ENCODE assay signal across 16 cellular contexts in genomic region chr14:100557658-100558057, GRCh38. TPM values are rescaled to one million over a fixed set of nuclear protein-coding genes. Genes with fewer than 3 reads are reported as not detected.
DNase-seq lines count a peak whose midpoint lies in the region; ATAC-seq and TF ChIP-seq lines count a peak whose summit lies in the region.
"Had no signal": no experiment of that assay in that cellular context is flagged by ENCODE, and none has a peak within 500 bp of the region (broad histone marks: within the 10 kb centered on the region; RNA-seq: fewer than 3 reads in every experiment).

No MANE protein-coding gene starts in this region.

- no peak overlapping the region for H3K4me3 ChIP-seq in BLaER1 treated with 17β-estradiol and CSF1 and Interleukin-3, amounts not matched to agents 10 nM and 100 nM
- no peak overlapping the region for H3K4me3 ChIP-seq in gastrocnemius medialis

- peaks cover 0 to 11% (median 0%) of the 10 kb centered on the region in 11 experiments; a peak in 4 of 22 replicates for H4K20me1 ChIP-seq in BLaER1 treated with 17β-estradiol and CSF1 and Interleukin-3, amounts not matched to agents 10 nM and 100 nM

- intact Hi-C loops in gastrocnemius medialis (cut with DNase I; ENCODE audit: low total_unique reads): no loop called here

- DNase-seq in HT1080 (ENCODE audit: low read depth) (peak; percentile 10), NOMO-1 treated with DMSO at 0.1 percent for 48 hours (lab: John Stamatoyannopoulos, UW; ENCODE audit: unreplicated experiment) (peak; percentile 77), glutamatergic neuron (no peak), GM20000 (ENCODE audit: low spot score) (no peak), superior temporal gyrus (ENCODE audit: extremely low spot score) (no peak), gastrocnemius medialis (no peak), GOT3 (lab: John Stamatoyannopoulos, UW) (no peak)
- DNase-seq: activated naive CD4-positive, alpha-beta T cell treated with anti-CD3 and anti-CD28 coated beads, Interleukin-2, amount 10 ng/mL, durations not matched to agents 7 days and 5 days; OCI-M1; stimulated activated CD4-positive, alpha-beta T cell treated with anti-CD3 and anti-CD28 coated beads, Interleukin-1b, Interleukin-23, amount 100 ng/mL, for 48 hours; stimulated activated naive CD8-positive, alpha-beta T cell treated with anti-CD3 and anti-CD28 coated beads, Interleukin-15, amount 100 ng/mL, for 72 hours; T-helper 2 cell had no signal

- H3K4me3 Mint-ChIP-seq in glutamatergic neuron (ENCODE audit: unreplicated experiment): no peak overlapping the region
- H3K4me3 Mint-ChIP-seq: activated naive CD4-positive, alpha-beta T cell treated with anti-CD3 and anti-CD28 coated beads, Interleukin-2, amount 10 ng/mL, durations not matched to agents 7 days and 5 days; central memory CD8-positive, alpha-beta T cell; stimulated activated naive CD8-positive, alpha-beta T cell treated with anti-CD3 and anti-CD28 coated beads, Interleukin-15, amount 100 ng/mL, for 72 hours had no signal

- H3K4me1 Mint-ChIP-seq in glutamatergic neuron (ENCODE audit: low read depth, unreplicated experiment): peaks cover 8% of the 10 kb centered on the region
- H3K4me1 Mint-ChIP-seq: central memory CD8-positive, alpha-beta T cell had no signal

- no peak for ATAC-seq in gastrocnemius medialis
- ATAC-seq: esophagus mucosa; stimulated activated naive CD8-positive, alpha-beta T cell treated with anti-CD3 and anti-CD28 coated beads, Interleukin-15, amount 100 ng/mL, for 72 hours had no signal

- H3K4me1 ChIP-seq in BLaER1 treated with 17β-estradiol and CSF1 and Interleukin-3, amounts not matched to agents 10 nM and 100 nM: peaks cover 49 to 92% (median 86%) of the 10 kb centered on the region in 10 experiments
- H3K4me1 ChIP-seq in gastrocnemius medialis: no peaks in the 10 kb centered on the region

- TF ChIP-seq CTCF in glutamatergic neuron (IDR thresholded peaks at IDR 0.05; ENCODE audit: partially characterized antibody, unreplicated experiment): no peak
- TF ChIP-seq CTCF in GM20000 (IDR thresholded peaks at IDR 0.05; ENCODE audit: extremely low read depth, missing control alignments): no peak
- no peak for TF ChIP-seq CTCF in gastrocnemius medialis (IDR thresholded peaks at IDR 0.05 in 4 of 5, conservative IDR thresholded peaks at IDR 0.05 in 1 of 5)

- peak overlapping the region in 3 of 11 experiments; percentile 5 to 27 (median 20); a peak in 2 of 22 replicates for H3K9ac ChIP-seq in BLaER1 treated with 17β-estradiol and CSF1 and Interleukin-3, amounts not matched to agents 10 nM and 100 nM

- no peaks in the 10 kb centered on the region for H3K36me3 Mint-ChIP-seq in glutamatergic neuron (ENCODE audit: unreplicated experiment)
- H3K36me3 Mint-ChIP-seq: activated naive CD4-positive, alpha-beta T cell treated with anti-CD3 and anti-CD28 coated beads, Interleukin-2, amount 10 ng/mL, durations not matched to agents 7 days and 5 days had no signal

- H3K36me3 ChIP-seq in BLaER1 treated with 17β-estradiol and CSF1 and Interleukin-3, amounts not matched to agents 10 nM and 100 nM: no peaks in the 10 kb centered on the region
- no peaks in the 10 kb centered on the region for H3K36me3 ChIP-seq in gastrocnemius medialis

- TF ChIP-seq POLR2A in gastrocnemius medialis (IDR thresholded peaks at IDR 0.05): no peak

- H3K4me2 ChIP-seq in BLaER1 treated with 17β-estradiol and CSF1 and Interleukin-3, amounts not matched to agents 10 nM and 100 nM: peak overlapping the region; percentile 71 to 91 (median 77)

- H3K27ac Mint-ChIP-seq in glutamatergic neuron (ENCODE audit: unreplicated experiment): peak overlapping the region; percentile 62
- H3K27ac Mint-ChIP-seq: activated naive CD4-positive, alpha-beta T cell treated with anti-CD3 and anti-CD28 coated beads, Interleukin-2, amount 10 ng/mL, durations not matched to agents 7 days and 5 days had no signal

- H3K27ac ChIP-seq in BLaER1 treated with 17β-estradiol and CSF1 and Interleukin-3, amounts not matched to agents 10 nM and 100 nM: peak overlapping the region in 4 of 11 experiments; percentile 7 to 29 (median 18); a peak in 4 of 22 replicates
- no peak overlapping the region for H3K27ac ChIP-seq in gastrocnemius medialis

- H3K27me3 Mint-ChIP-seq in glutamatergic neuron (ENCODE audit: unreplicated experiment): peaks cover 5% of the 10 kb centered on the region

- no peaks in the 10 kb centered on the region for H3K9me3 ChIP-seq in BLaER1 treated with 17β-estradiol and CSF1 and Interleukin-3, amounts not matched to agents 10 nM and 100 nM (replicated peaks in 1 of 11)
- no peaks in the 10 kb centered on the region for H3K9me3 ChIP-seq in gastrocnemius medialis

- in situ Hi-C loops in gastrocnemius medialis (cut with MboI; ENCODE audit: low sequenced_read_pairs in 4 of 4): no loop called here

- H3K27me3 ChIP-seq in BLaER1 treated with 17β-estradiol and CSF1 and Interleukin-3, amounts not matched to agents 10 nM and 100 nM: peaks cover 0 to 27% (median 0%) of the 10 kb centered on the region in 11 experiments; a peak in 7 of 22 replicates
- peaks cover 0 to 3% (median 0%) of the 10 kb centered on the region in 3 donors for H3K27me3 ChIP-seq in gastrocnemius medialis

- peaks cover 11% of the 10 kb centered on the region for H3K9me3 Mint-ChIP-seq in glutamatergic neuron (ENCODE audit: unreplicated experiment)
- H3K9me3 Mint-ChIP-seq: activated naive CD4-positive, alpha-beta T cell treated with anti-CD3 and anti-CD28 coated beads, Interleukin-2, amount 10 ng/mL, durations not matched to agents 7 days and 5 days; central memory CD8-positive, alpha-beta T cell; stimulated activated naive CD8-positive, alpha-beta T cell treated with anti-CD3 and anti-CD28 coated beads, Interleukin-15, amount 100 ng/mL, for 72 hours had no signal

RNA-seq across cellular contexts. Expression of gene BEGAIN, which starts 29.6 kb away (rescaled TPM):
- total RNA-seq in HT1080 (2014; rRNA removed; shearing (Covaris generic)): 0.33 and 0.35 TPM in 2 replicates
- 0.14 TPM in 1 of 2 replicates, not detected in the other for polyA plus RNA-seq in HT1080 (2015; cell fraction: cytosol; rRNA removed)
- polyA plus RNA-seq in HT1080 (2015; cell fraction: nucleus; rRNA removed): 0.09 TPM in 1 of 2 replicates, not detected in the other
- total RNA-seq in glutamatergic neuron (ENCODE audit: unreplicated experiment): 7.0 TPM
- total RNA-seq in gastrocnemius medialis: under 1 TPM in 3 of 4 donors, not detected in 1; 0.25 to 0.49 (median 0.26) TPM
- total RNA-seq: LHCN-M2 had no signal

Comparison
In these comparisons a context has a peak if more than half of its experiments do, and no peak if none do; other contexts are left out.
1. DNase-seq: peak in HT1080 (single experiment) and NOMO-1 treated with DMSO at 0.1 percent for 48 hours (single experiment); none in glutamatergic neuron (single experiment), GM20000 (single experiment), superior temporal gyrus (single experiment), gastrocnemius medialis (0 of 2) and GOT3 (single experiment).